In genomic region chr12:130871286-130872178, GRCh38 we compare ENCODE assay signal across 8 cellular contexts. TPM values are rescaled to one million over a fixed set of nuclear protein-coding genes. Genes with fewer than 3 reads are reported as not detected.
A peak's percentile ranks its signal among the peaks of the same experiment; 100 is the strongest.
DNase-seq lines count a peak whose midpoint lies in the region; ATAC-seq lines count a peak whose summit lies in the region.

Gene RAN, plus strand, starts transcription at chr12:130872066. Its CDS starts 528 bp downstream, at chr12:130872594.

- peaks cover 34% of the 10 kb centered on the region for H3K79me2 ChIP-seq in GM23248 (ENCODE audit: insufficient read depth)

- DNase-seq in DMS79 treated with DMSO at 0.1 percent for 48 hours (lab: John Stamatoyannopoulos, UW) (peak; percentile 84), GM23248 (peak; percentile 99), LHCN-M2 (ENCODE audit: low read depth) (peak; percentile 89), RPMI8226 (peak; percentile 92), fibroblast of gingiva (ENCODE audit: low read depth) (peak; percentile 94)
- DNase-seq in activated T-helper 1 cell treated with anti-CD3 and anti-CD28 coated beads, Interleukin-2, amount 50 U/mL, for 16 hours (ENCODE audit: low read depth in 1 of 2, low spot score in 1 of 2): peak; percentile 74 to 93
- peak; percentile 82 to 95 (median 91) for DNase-seq in naive thymus-derived CD8-positive, alpha-beta T cell
- peak; percentile 90 for DNase-seq in stimulated activated naive B cell treated with anti-CD40 and anti-IgM and Interleukin-4, amounts not matched to agents 10 μg/mL and 1 μg/mL and 100 μg/mL, for 72 hours

- H3K27ac Mint-ChIP-seq in naive thymus-derived CD8-positive, alpha-beta T cell: peak within 1 kb of the TSS; percentile 90 to 98 (median 95)
- peak within 1 kb of the TSS; percentile 97 for H3K27ac Mint-ChIP-seq in stimulated activated naive B cell treated with anti-CD40 and anti-IgM and Interleukin-4, amounts not matched to agents 10 μg/mL and 1 μg/mL and 100 μg/mL, for 72 hours

- no peaks in the 10 kb centered on the region for H3K9me3 Mint-ChIP-seq in naive thymus-derived CD8-positive, alpha-beta T cell
- no peaks in the 10 kb centered on the region for H3K9me3 Mint-ChIP-seq in stimulated activated naive B cell treated with anti-CD40 and anti-IgM and Interleukin-4, amounts not matched to agents 10 μg/mL and 1 μg/mL and 100 μg/mL, for 72 hours

- in situ Hi-C loops in GM23248 (cut with MboI): no loop called here

- H3K9me2 ChIP-seq in GM23248 (ENCODE audit: insufficient read depth): no peaks in the 10 kb centered on the region

- no peaks in the 10 kb centered on the region for H3K27me3 Mint-ChIP-seq in naive thymus-derived CD8-positive, alpha-beta T cell
- no peaks in the 10 kb centered on the region for H3K27me3 Mint-ChIP-seq in stimulated activated naive B cell treated with anti-CD40 and anti-IgM and Interleukin-4, amounts not matched to agents 10 μg/mL and 1 μg/mL and 100 μg/mL, for 72 hours

- H4K20me1 ChIP-seq in GM23248 (ENCODE audit: insufficient read depth): no peaks in the 10 kb centered on the region

- H3K4me2 ChIP-seq in GM23248 (ENCODE audit: unreplicated experiment): peak within 1 kb of the TSS; percentile 96

- peak within 1 kb of the TSS; percentile 93 for H3K9ac ChIP-seq in GM23248

- ATAC-seq in naive thymus-derived CD8-positive, alpha-beta T cell: peak; percentile 75 to 76
- peak; percentile 71 to 85 for ATAC-seq in stimulated activated naive B cell treated with anti-CD40 and anti-IgM and Interleukin-4, amounts not matched to agents 10 μg/mL and 1 μg/mL and 100 μg/mL, for 72 hours (replicated peaks)

- H3F3A ChIP-seq in GM23248 (ENCODE audit: insufficient read depth): peaks cover 38% of the 10 kb centered on the region

- WGBS in GM23248 (ENCODE audit: low coverage in 1 of 2, low lambda C conversion rate in 2 of 2, missing lambda C conversion rate in 2 of 2), 2 experiments: 1 to 3% methylated on average over 83 to 84 of the region's 118 CpGs

- peaks cover 18% of the 10 kb centered on the region for H3K4me1 ChIP-seq in GM23248 (ENCODE audit: insufficient read depth)

- peaks cover 28 to 75% (median 67%) of the 10 kb centered on the region in 4 donors for H3K4me1 Mint-ChIP-seq in naive thymus-derived CD8-positive, alpha-beta T cell
- H3K4me1 Mint-ChIP-seq in stimulated activated naive B cell treated with anti-CD40 and anti-IgM and Interleukin-4, amounts not matched to agents 10 μg/mL and 1 μg/mL and 100 μg/mL, for 72 hours: peaks cover 26 to 48% of the 10 kb centered on the region in 2 donors

- peak within 1 kb of the TSS; percentile 92 for H3K4me3 ChIP-seq in GM23248

- peak within 1 kb of the TSS; percentile 94 for H3K27ac ChIP-seq in GM23248

- peak within 1 kb of the TSS; percentile 81 to 94 (median 93) for H3K4me3 Mint-ChIP-seq in naive thymus-derived CD8-positive, alpha-beta T cell
- H3K4me3 Mint-ChIP-seq in stimulated activated naive B cell treated with anti-CD40 and anti-IgM and Interleukin-4, amounts not matched to agents 10 μg/mL and 1 μg/mL and 100 μg/mL, for 72 hours: peak within 1 kb of the TSS; percentile 93 to 94

- H3K36me3 ChIP-seq in GM23248 (ENCODE audit: low read depth): peaks cover 39% of the 10 kb centered on the region

- H3K36me3 Mint-ChIP-seq in naive thymus-derived CD8-positive, alpha-beta T cell: peaks cover 9 to 41% (median 19%) of the 10 kb centered on the region in 3 donors
- peaks cover 35 to 46% of the 10 kb centered on the region in 2 donors for H3K36me3 Mint-ChIP-seq in stimulated activated naive B cell treated with anti-CD40 and anti-IgM and Interleukin-4, amounts not matched to agents 10 μg/mL and 1 μg/mL and 100 μg/mL, for 72 hours

- no peaks in the 10 kb centered on the region for H3K9me3 ChIP-seq in GM23248 (ENCODE audit: low read depth)

- H2AFZ ChIP-seq in GM23248: peak within 1 kb of the TSS; percentile 50

- no peaks in the 10 kb centered on the region for H3K27me3 ChIP-seq in GM23248 (replicated peaks; ENCODE audit: insufficient read depth)

- POLR2A ChIA-PET in naive thymus-derived CD8-positive, alpha-beta T cell (lab: Charles Lee): interaction anchor here (2.3 kb wide), 1 partner anchor 32 kb away, joined by 11 read pairs; the partner anchor contains the start of gene STX2

RNA-seq across cellular contexts. Expression of gene RAN, which starts in this region (rescaled TPM):
- 389 and 541 TPM in 2 replicates for total RNA-seq in GM23248 (2014; rRNA removed; shearing (Covaris generic))
- 1,090 and 1,115 TPM in 2 replicates for polyA plus RNA-seq in GM23248 (2016; fragmentation: Nextera tagmentation; extraction: Ambion mirVana)
- total RNA-seq in LHCN-M2 (2014; rRNA removed): 568 and 600 TPM in 2 replicates
- polyA plus RNA-seq in LHCN-M2 (2012): 1,333 TPM
- 100 to 1,000 TPM; 325 to 331 TPM for total RNA-seq in naive thymus-derived CD8-positive, alpha-beta T cell
- 100 to 1,000 TPM; 522 to 578 (median 572) TPM for polyA plus RNA-seq in naive thymus-derived CD8-positive, alpha-beta T cell

Comparison
In these comparisons a context has a peak if more than half of its experiments do, and no peak if none do; other contexts are left out.
1. Peak in every context shown above with its lines: DNase-seq, ATAC-seq, H3K4me3 ChIP-seq and H3K27ac ChIP-seq.